ENCODE assay signal across 8 cellular contexts in the genomic region with DNA sequence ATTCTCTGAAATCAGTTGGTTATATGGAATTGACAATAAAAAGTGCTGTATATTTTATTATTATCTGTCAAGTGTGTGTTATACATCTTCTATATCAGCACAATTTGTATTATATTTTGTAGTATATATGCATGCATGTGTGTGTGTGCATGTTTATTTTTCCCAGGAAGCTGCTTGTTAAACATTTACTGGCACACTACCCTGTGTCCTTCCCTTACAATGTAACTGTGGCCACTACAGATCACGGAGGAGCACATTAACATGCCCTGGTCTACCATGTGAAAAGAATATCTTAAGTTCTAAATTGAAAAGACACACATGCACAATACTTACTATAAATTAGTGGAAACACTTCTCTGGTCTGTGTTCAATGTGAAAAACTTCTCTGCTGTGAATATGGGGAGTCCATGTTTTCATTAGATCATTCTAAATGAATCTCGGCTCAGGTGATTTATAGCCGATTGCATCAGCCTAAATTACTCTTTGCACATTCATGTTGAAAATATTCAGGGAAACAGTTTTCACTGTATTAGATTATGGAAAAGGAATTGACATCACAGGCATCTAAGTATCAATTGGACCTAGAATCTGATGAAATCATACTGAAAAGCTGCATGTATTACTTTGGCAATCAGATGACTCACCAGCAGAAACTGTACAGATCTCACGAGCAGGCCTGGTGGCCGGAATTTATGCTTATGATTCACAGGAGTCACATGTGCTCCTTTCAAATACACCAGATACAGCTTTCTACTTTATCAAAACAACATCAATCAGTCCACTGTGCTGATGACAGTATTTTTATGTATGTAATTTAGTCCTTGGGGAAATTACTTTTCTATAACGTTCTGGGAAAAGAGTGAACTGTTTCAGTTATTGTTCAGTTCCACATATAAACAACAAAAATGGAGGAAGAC. TPM values are rescaled to one million over a fixed set of nuclear protein-coding genes. Genes with fewer than 3 reads are reported as not detected.
A peak's percentile ranks its signal among the peaks of the same experiment; 100 is the strongest.
DNase-seq lines count a peak whose midpoint lies in the region; ATAC-seq and TF ChIP-seq lines count a peak whose summit lies in the region.

No MANE protein-coding gene starts in this region.

- H3K4me1 ChIP-seq in heart right ventricle (peaks cover 0 to 54% (median 20%) of the 10 kb centered on the region in 9 donors), gastrocnemius medialis (peaks cover 16 to 24% of the 10 kb centered on the region in 2 donors), OCI-LY7 (ENCODE audit: insufficient read depth, low read length, poor library complexity, severe bottlenecking) (no peaks in the 10 kb centered on the region)

- POLR2A ChIA-PET in OCI-LY7 (lab: Charles Lee): no interaction called here

- H3K27ac ChIP-seq in VCaP: peak overlapping the region; percentile 94
- H3K27ac ChIP-seq in heart right ventricle: peak overlapping the region in 7 of 10 donors; percentile 17 to 67 (median 49)
- H3K27ac ChIP-seq in gastrocnemius medialis: peak overlapping the region; percentile 66 to 76 (median 70)
- H3K27ac ChIP-seq in OCI-LY7 (ENCODE audit: low read depth, low read length, poor library complexity, severe bottlenecking): no peak overlapping the region

- BruUV-seq in OCI-LY7 (replicated peaks; lab: Mats Ljungman, UMichigan): no TSS peak

- no peak overlapping the region for H3K4me2 ChIP-seq in OCI-LY7 (ENCODE audit: low read length)

- H3K79me2 ChIP-seq in OCI-LY7 (ENCODE audit: insufficient read depth, low read depth, low read length): no peaks in the 10 kb centered on the region

- H3K9me3 ChIP-seq in heart right ventricle: no peaks in the 10 kb centered on the region
- no peaks in the 10 kb centered on the region for H3K9me3 ChIP-seq in gastrocnemius medialis
- no peaks in the 10 kb centered on the region for H3K9me3 ChIP-seq in OCI-LY7 (ENCODE audit: low read length)

- H3K36me3 ChIP-seq in GM06990 (ENCODE audit: control insufficient read depth, insufficient read depth, low read length) (no peaks in the 10 kb centered on the region), heart right ventricle (no peaks in the 10 kb centered on the region), gastrocnemius medialis (no peaks in the 10 kb centered on the region), OCI-LY7 (ENCODE audit: insufficient read depth, low read length) (no peaks in the 10 kb centered on the region)

- CTCF ChIA-PET in OCI-LY7 (lab: Charles Lee; ENCODE audit: unreplicated experiment): no interaction called here

- no peak overlapping the region for H2AFZ ChIP-seq in OCI-LY7 (ENCODE audit: low read length)

- H3K27me3 ChIP-seq in GM06990 (replicated peaks; ENCODE audit: control insufficient read depth, insufficient read depth, low read length): no peaks in the 10 kb centered on the region
- H3K27me3 ChIP-seq in heart right ventricle: no peaks in the 10 kb centered on the region
- no peaks in the 10 kb centered on the region for H3K27me3 ChIP-seq in gastrocnemius medialis

- peak in 7 of 8 donors; percentile 59 to 93 (median 84) for ATAC-seq in heart right ventricle
- peak; percentile 86 to 96 for ATAC-seq in gastrocnemius medialis
- ATAC-seq in HG03342 (IDR thresholded peaks at IDR 0.05; ENCODE audit: unreplicated experiment): no peak

- no peaks in the 10 kb centered on the region for H3K9me2 ChIP-seq in OCI-LY7 (ENCODE audit: insufficient read depth, low read length)

- TF ChIP-seq CTCF in GM06990 (IDR thresholded peaks at IDR 0.05; ENCODE audit: insufficient read depth, low read length, poor library complexity, severe bottlenecking) (no peak), VCaP (conservative IDR thresholded peaks at IDR 0.05) (0 out of 2 replicates have a peak, but pooled peaks have one; percentile 29), heart right ventricle (IDR thresholded peaks at IDR 0.05) (peak in 3 of 9 donors; percentile 26 to 47 (median 41)), gastrocnemius medialis (IDR thresholded peaks at IDR 0.05 in 4 of 5, conservative IDR thresholded peaks at IDR 0.05 in 1 of 5) (peak in 4 of 5 experiments; percentile 10 to 33 (median 26)), OCI-LY7 (conservative IDR thresholded peaks at IDR 0.05; ENCODE audit: low read length) (no peak)

- no peak for TF ChIP-seq POLR2A in gastrocnemius medialis (IDR thresholded peaks at IDR 0.05)

- H3K4me3 ChIP-seq in GM06990 (replicated peaks; ENCODE audit: low read depth, low read length) (no peak overlapping the region), heart right ventricle (peak overlapping the region in 4 of 10 donors; percentile 1 to 31 (median 12)), gastrocnemius medialis (peak overlapping the region in 2 of 4 donors; percentile 5 to 32), OCI-LY7 (ENCODE audit: low read depth, low read length, poor library complexity, severe bottlenecking) (no peak overlapping the region)

- peak; percentile 25 for DNase-seq in GM06990 (ENCODE audit: extremely low read depth, insufficient read length)
- DNase-seq in NCI-H1092 treated with DMSO at 0.1 percent for 48 hours (lab: John Stamatoyannopoulos, UW): peak; percentile 92
- peak; percentile 11 to 15 for DNase-seq in heart right ventricle
- peak; percentile 11 to 56 for DNase-seq in gastrocnemius medialis
- no peak for DNase-seq in OCI-LY7 (ENCODE audit: low spot score)
- DNase-seq in T-helper 9 cell: no peak

- WGBS in heart right ventricle, 2 donors: 32 to 39% methylated on average over 6 of the region's 6 CpGs

- in situ Hi-C loops in gastrocnemius medialis (cut with MboI; ENCODE audit: low sequenced_read_pairs in 4 of 4): loop anchor here in 1 of 4 donors (25.0 kb wide), 1 partner anchor 102 kb away; no protein-coding TSS in a partner anchor

- intact Hi-C loops in heart right ventricle (cut with DNase I) (loop anchor here in 4 of 10 donors (2.0 to 10.0 kb wide), 4 partner anchors 37 to 89 kb away; a partner anchor contains a TSS), gastrocnemius medialis (cut with DNase I; ENCODE audit: low total_unique reads) (loop anchor here (2.0 kb wide), 1 partner anchor 39 kb away; a partner anchor contains a TSS), OCI-LY7 (cut with micrococcal nuclease; ENCODE audit: unreplicated experiment) (no loop called here)

- no peaks in the 10 kb centered on the region for H4K20me1 ChIP-seq in OCI-LY7 (ENCODE audit: insufficient read depth, low read length)

RNA-seq across cellular contexts. Expression of a gene that starts 39.4 kb away (rescaled TPM):
- 1 to 10 TPM; 1.2 to 4.6 (median 2.2) TPM for total RNA-seq in heart right ventricle
- polyA plus RNA-seq in heart right ventricle: 1 to 10 TPM; 1.8 to 3.1 TPM
- total RNA-seq in gastrocnemius medialis: 1 to 10 TPM in 3 of 4 donors, under 1 TPM in 1; 0.75 to 2.3 (median 2.0) TPM
- not detected in 2 replicates for total RNA-seq in OCI-LY7 (2014; rRNA removed; shearing (Covaris generic))
- not detected in 2 replicates for total RNA-seq in OCI-LY7 (2022)

Comparison
In these comparisons a context has a peak if more than half of its experiments do, and no peak if none do; other contexts are left out.
1. DNase-seq: peak in GM06990 (single experiment), NCI-H1092 treated with DMSO at 0.1 percent for 48 hours (single experiment), heart right ventricle (2 of 2) and gastrocnemius medialis (2 of 2); none in OCI-LY7 (single experiment) and T-helper 9 cell (single experiment).
2. CTCF ChIP-seq: peak in VCaP (single experiment) and gastrocnemius medialis (4 of 5); none in GM06990 (single experiment) and OCI-LY7 (single experiment).